ENCODE assay signal across 8 cellular contexts in genomic region chr6:130020106-130020851, GRCh38. TPM values are rescaled to one million over a fixed set of nuclear protein-coding genes. Genes with fewer than 3 reads are reported as not detected.
DNase-seq lines count a peak whose midpoint lies in the region; ATAC-seq and TF ChIP-seq lines count a peak whose summit lies in the region.

No MANE protein-coding gene starts in this region.

- no peaks in the 10 kb centered on the region for H3K9me3 Mint-ChIP-seq in T-helper 1 cell treated with Interleukin-12 subunit alpha and Interleukin-12 subunit beta and Interleukin-4 antibody, amounts not matched to agents 30 μg/mL and 1 μg/mL, for 36 hours
- H3K9me3 Mint-ChIP-seq in MCF 10A (ENCODE audit: unreplicated experiment), result no peaks in the 10 kb centered on the region

- H3K4me3 Mint-ChIP-seq in T-helper 1 cell treated with Interleukin-12 subunit alpha and Interleukin-12 subunit beta and Interleukin-4 antibody, amounts not matched to agents 30 μg/mL and 1 μg/mL, for 36 hours, result peak overlapping the region; percentile 96
- peak overlapping the region; percentile 94 for H3K4me3 Mint-ChIP-seq in MCF 10A (ENCODE audit: unreplicated experiment)

- peak overlapping the region; percentile 71 for H3K27ac ChIP-seq in A673 (ENCODE audit: low read depth, low read length, poor library complexity, severe bottlenecking)
- peak overlapping the region; percentile 91 to 98 (median 95) for H3K27ac ChIP-seq in spleen

- ATAC-seq in GM19452 (IDR thresholded peaks at IDR 0.05; ENCODE audit: unreplicated experiment), result peak; percentile 2

- DNase-seq in A673 (ENCODE audit: low spot score), result peak; percentile 62
- DNase-seq in MCF 10A (ENCODE audit: unreplicated experiment), result peak; percentile 26
- peak; percentile 22 for DNase-seq in iPS-NIHi7 (ENCODE audit: extremely low spot score)
- peak; percentile 91 for DNase-seq in spleen
- DNase-seq in GM19240 (ENCODE audit: insufficient read length, low spot score), result no peak
- no peak for DNase-seq in NCI-H510A treated with DMSO at 0.1 percent for 48 hours (lab: John Stamatoyannopoulos, UW)

- peak overlapping the region; percentile 72 for H3K4me3 ChIP-seq in A673 (ENCODE audit: low read depth, low read length, poor library complexity, severe bottlenecking)
- H3K4me3 ChIP-seq in spleen, result peak overlapping the region; percentile 71 to 97 (median 80)

- H3K27me3 Mint-ChIP-seq in T-helper 1 cell treated with Interleukin-12 subunit alpha and Interleukin-12 subunit beta and Interleukin-4 antibody, amounts not matched to agents 30 μg/mL and 1 μg/mL, for 36 hours (ENCODE audit: low read depth), result peaks cover 30% of the 10 kb centered on the region
- H3K27me3 Mint-ChIP-seq in MCF 10A (ENCODE audit: insufficient read depth, unreplicated experiment), result no peaks in the 10 kb centered on the region

- peaks cover 21% of the 10 kb centered on the region for H3K36me3 Mint-ChIP-seq in T-helper 1 cell treated with Interleukin-12 subunit alpha and Interleukin-12 subunit beta and Interleukin-4 antibody, amounts not matched to agents 30 μg/mL and 1 μg/mL, for 36 hours (ENCODE audit: low read depth)
- H3K36me3 Mint-ChIP-seq in MCF 10A (ENCODE audit: insufficient read depth, unreplicated experiment), result peaks cover 7% of the 10 kb centered on the region

- H3K36me3 ChIP-seq in A673 (ENCODE audit: insufficient read depth, low read length, poor library complexity, severe bottlenecking) (no peaks in the 10 kb centered on the region), spleen (peaks cover 0 to 24% (median 3%) of the 10 kb centered on the region in 6 donors)

- peak overlapping the region; percentile 96 for H3K27ac Mint-ChIP-seq in T-helper 1 cell treated with Interleukin-12 subunit alpha and Interleukin-12 subunit beta and Interleukin-4 antibody, amounts not matched to agents 30 μg/mL and 1 μg/mL, for 36 hours
- peak overlapping the region; percentile 75 for H3K27ac Mint-ChIP-seq in MCF 10A (ENCODE audit: low read depth, unreplicated experiment)

- no peaks in the 10 kb centered on the region for H3K9me3 ChIP-seq in A673 (ENCODE audit: low read depth, low read length, poor library complexity, severe bottlenecking)
- H3K9me3 ChIP-seq in spleen, result no peaks in the 10 kb centered on the region

- BruUV-seq in A673 (replicated peaks; lab: Mats Ljungman, UMichigan) (no TSS peak), MCF 10A (replicated peaks; lab: Mats Ljungman, UMichigan) (no TSS peak)

- peaks cover 13% of the 10 kb centered on the region for H3K4me1 ChIP-seq in A673 (ENCODE audit: insufficient read depth, low read length, poor library complexity, severe bottlenecking)
- H3K4me1 ChIP-seq in spleen, result peaks cover 3 to 32% (median 23%) of the 10 kb centered on the region in 6 donors

- WGBS in spleen, 5 donors, result 0 to 1% (median 0%) methylated on average over 52 to 79 of the region's 79 CpGs

- H3K27me3 ChIP-seq in A673 (replicated peaks; ENCODE audit: insufficient read depth, low read depth, low read length, poor library complexity) (no peaks in the 10 kb centered on the region), spleen (replicated peaks in 1 of 7) (no peaks in the 10 kb centered on the region)

- CTCF ChIA-PET in A673 (lab: Charles Lee) (interaction anchor here (0.7 to 1.4 kb wide), 3 partner anchors 15 to 423 kb away, joined by 3 to 6 read pairs (median 3); no protein-coding TSS in a partner anchor), MCF 10A (lab: Yijun Ruan, JAX) (interaction anchor here (0.6 to 2.4 kb wide), 9 partner anchors 14 to 930 kb away, joined by 3 to 25 read pairs (median 5); partner anchors contain the start of gene ARHGAP18)

- TF ChIP-seq POLR2A in spleen (IDR thresholded peaks at IDR 0.05), result no peak

- POLR2A ChIA-PET in A673 (lab: Charles Lee; ENCODE audit: low non-redundant PET) (no interaction called here), MCF 10A (lab: Yijun Ruan, JAX) (interaction anchor here (0.6 to 2.0 kb wide), 10 partner anchors 118 to 765 kb away, joined by 3 to 7 read pairs (median 4); partner anchors contain the start of gene ARHGAP18)

- TF ChIP-seq CTCF in A673 (conservative IDR thresholded peaks at IDR 0.05; ENCODE audit: low read depth, low read length) (no peak), MCF 10A (IDR thresholded peaks at IDR 0.05; ENCODE audit: unreplicated experiment) (no peak), spleen (IDR thresholded peaks at IDR 0.05 in 8 of 11, conservative IDR thresholded peaks at IDR 0.05 in 3 of 11) (no peak)

- H3K4me1 Mint-ChIP-seq in T-helper 1 cell treated with Interleukin-12 subunit alpha and Interleukin-12 subunit beta and Interleukin-4 antibody, amounts not matched to agents 30 μg/mL and 1 μg/mL, for 36 hours (ENCODE audit: low read depth), result peaks cover 15% of the 10 kb centered on the region
- no peaks in the 10 kb centered on the region for H3K4me1 Mint-ChIP-seq in MCF 10A (ENCODE audit: insufficient read depth, unreplicated experiment)

- intact Hi-C loops in A673 (cut with micrococcal nuclease; ENCODE audit: unreplicated experiment), result loop anchor here (5.0 kb wide), 1 partner anchor 518 kb away; no protein-coding TSS in a partner anchor
- intact Hi-C loops in MCF 10A (cut with micrococcal nuclease), result loop anchor here (2.0 to 5.0 kb wide), 3 partner anchors 83 to 521 kb away; no protein-coding TSS in a partner anchor
- intact Hi-C loops in spleen (cut with DNase I; ENCODE audit: low total_unique reads), result loop anchor here (10.0 kb wide), 1 partner anchor 425 kb away; no protein-coding TSS in a partner anchor

RNA-seq across cellular contexts. Expression of gene L3MBTL3, which starts 1.9 kb away (rescaled TPM):
- total RNA-seq in A673 (2021) (39.3 and 40.8 TPM in 2 replicates), MCF 10A (2022) (5.2 and 11.7 TPM in 2 replicates), spleen (10 to 100 TPM; 16.1 to 45.6 (median 38.2) TPM)
- polyA plus RNA-seq in spleen, result 10 to 100 TPM in 1 of 3 donors, 1 to 10 TPM in 2; 7.0 to 15.0 (median 7.5) TPM

Comparison
In these comparisons a context has a peak if more than half of its experiments do, and no peak if none do; other contexts are left out.
1. DNase-seq: peak in A673 (single experiment), MCF 10A (single experiment), iPS-NIHi7 (single experiment) and spleen (single experiment); none in GM19240 (single experiment) and NCI-H510A treated with DMSO at 0.1 percent for 48 hours (single experiment).